ENCODE assay signal across 15 cellular contexts in the genomic region with DNA sequence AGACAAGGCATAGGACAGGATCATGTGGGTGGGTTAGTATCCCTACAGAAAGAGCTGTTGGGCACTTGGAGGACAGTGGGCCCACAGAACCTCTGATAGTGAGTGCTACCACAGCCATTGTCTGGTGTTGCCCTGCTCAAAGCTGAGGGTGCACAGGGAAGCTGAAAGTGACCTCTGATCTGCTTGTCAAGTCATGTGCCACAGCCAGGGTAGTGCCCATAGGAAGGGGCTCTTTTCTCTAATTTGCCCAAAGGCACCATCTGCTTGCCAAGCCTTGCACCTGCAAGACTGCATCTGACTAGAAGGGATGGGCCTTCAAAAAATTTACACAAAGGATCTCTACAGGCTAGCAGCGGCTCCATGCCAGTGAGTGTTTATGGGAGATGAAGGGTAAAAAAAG.
A peak's percentile ranks its signal among the peaks of the same experiment; 100 is the strongest.
DNase-seq lines count a peak whose midpoint lies in the region; ATAC-seq, FAIRE-seq and TF ChIP-seq lines count a peak whose summit lies in the region.
"Had no signal": no experiment of that assay in that cellular context is flagged by ENCODE, and none has a peak within 500 bp of the region (broad histone marks: within the 10 kb centered on the region; RNA-seq: fewer than 3 reads in every experiment).

No MANE protein-coding gene starts in this region.

- dilution Hi-C loops in IMR-90 (cut with HindIII; ENCODE audit: low sequenced_read_pairs, unreplicated experiment), result no loop called here

- H3K79me2 ChIP-seq in HepG2 (ENCODE audit: insufficient read depth, low read length), result no peaks in the 10 kb centered on the region

- intact Hi-C loops in IMR-90 (cut with micrococcal nuclease) (loop anchor here (5.0 kb wide), 1 partner anchor 359 kb away; no protein-coding TSS in a partner anchor), HepG2 (cut with micrococcal nuclease; ENCODE audit: unreplicated experiment) (loop anchor here (5.0 kb wide), 1 partner anchor 89 kb away; the partner anchor contains the start of gene GSK3B), Right ventricle myocardium superior (cut with DNase I) (loop anchor here (5.0 kb wide), 1 partner anchor 289 kb away; no protein-coding TSS in a partner anchor)

- no peak overlapping the region for H3K14ac ChIP-seq in IMR-90 (replicated peaks; ENCODE audit: low read depth, low read length)

- 0 out of 2 replicates have a peak, but pooled peaks have one; percentile 1 for TF ChIP-seq CTCF in IMR-90 (conservative IDR thresholded peaks at IDR 0.05; ENCODE audit: low read depth, low read length)
- TF ChIP-seq CTCF in RWPE2 (IDR thresholded peaks at IDR 0.05; ENCODE audit: poor library complexity, severe bottlenecking), result no peak
- TF ChIP-seq CTCF in HepG2 (CRISPR knock-in tag; IDR thresholded peaks at IDR 0.05), result peak; percentile 33; the same call in 1 of the 2 replicates

- no peak overlapping the region for H4K8ac ChIP-seq in IMR-90 (ENCODE audit: low read depth in 2 of 2, low read length in 2 of 2)

- H3K4me3 ChIP-seq in IMR-90 (ENCODE audit: insufficient read depth, low read depth, low read length) (no peak overlapping the region), RWPE2 (ENCODE audit: severe bottlenecking) (no peak overlapping the region), HepG2 (replicated peaks in 1 of 3; ENCODE audit: insufficient read depth in 1 of 3, low read depth in 2 of 3, low read length in 3 of 3) (no peak overlapping the region), SJCRH30 (no peak overlapping the region)

- no peak overlapping the region for H3K23ac ChIP-seq in IMR-90 (ENCODE audit: low read depth, low read length)

- no peak overlapping the region for H2AK9ac ChIP-seq in IMR-90 (replicated peaks; ENCODE audit: low read depth, low read length, poor library complexity)

- H3K27ac ChIP-seq in IMR-90 (ENCODE audit: insufficient read depth, low read length) (no peak overlapping the region), RWPE2 (ENCODE audit: poor library complexity, severe bottlenecking) (peak overlapping the region; percentile 95), HepG2 (ENCODE audit: extremely low read length, insufficient read depth, low read length) (no peak overlapping the region), SJCRH30 (no peak overlapping the region)
- H3K27ac ChIP-seq: brain microvascular endothelial cell had no signal

- in situ Hi-C loops in IMR-90 (cut with MboI; ENCODE audit: low sequenced_read_pairs) (loop anchor here (5.0 to 10.0 kb wide), 2 partner anchors 284 to 367 kb away; no protein-coding TSS in a partner anchor), HepG2 (cut with HindIII; ENCODE audit: extremely low pct_ligation_motif_present, low pct_unique_long_range_greater_than_20kb) (no loop called here)

- H3K18ac ChIP-seq in IMR-90 (ENCODE audit: low read depth, low read length), result no peak overlapping the region

- POLR2A ChIA-PET in IMR-90 (lab: Charles Lee; ENCODE audit: unreplicated experiment) (no interaction called here), HepG2 (lab: Yijun Ruan, JAX) (no interaction called here)

- TF ChIP-seq EP300 in HepG2 (IDR thresholded peaks at IDR 0.05; ENCODE audit: low read depth in 2 of 2, low read length in 2 of 2) (no peak), HepG2 (CRISPR knock-in tag; IDR thresholded peaks at IDR 0.05; ENCODE audit: borderline replicate concordance) (no peak)

- H4K20me1 ChIP-seq in IMR-90 (ENCODE audit: insufficient read depth, low read length) (no peaks in the 10 kb centered on the region), HepG2 (ENCODE audit: insufficient read depth, low read length) (no peaks in the 10 kb centered on the region)

- ATAC-seq in IMR-90 (ENCODE audit: low read depth) (no peak), RWPE2 (ENCODE audit: low read depth) (no peak), HepG2 (peak; percentile 53), GM19397 (IDR thresholded peaks at IDR 0.05; ENCODE audit: unreplicated experiment) (no peak), Right ventricle myocardium superior (ENCODE audit: poor library complexity) (no peak)
- ATAC-seq: CD8-positive, alpha-beta T cell; T-helper 17 cell had no signal

- peak overlapping the region; percentile 32; the same call in 1 of the 2 replicates for H4K91ac ChIP-seq in IMR-90 (ENCODE audit: insufficient read depth, low read depth, low read length)

- H2BK5ac ChIP-seq in IMR-90 (ENCODE audit: low read depth, low read length, poor library complexity, severe bottlenecking), result no peak overlapping the region

- no peak overlapping the region for H3K9ac ChIP-seq in IMR-90 (ENCODE audit: low read depth, low read length)
- H3K9ac ChIP-seq in HepG2 (ENCODE audit: insufficient read depth, low read depth, low read length), result no peak overlapping the region

- H2BK15ac ChIP-seq in IMR-90 (ENCODE audit: low read depth, low read length), result peak overlapping the region; percentile 4; the same call in 1 of the 3 replicates

- H3K4ac ChIP-seq in IMR-90 (ENCODE audit: low read depth, low read length), result peak overlapping the region; percentile 23; the same call in 1 of the 2 replicates

- no peak for TF ChIP-seq POLR2A in IMR-90 (IDR thresholded peaks at IDR 0.05; ENCODE audit: low read depth, low read length)
- TF ChIP-seq POLR2A in HepG2 (IDR thresholded peaks at IDR 0.05; ENCODE audit: insufficient read depth in 1 of 2, low read depth in 2 of 2, low read length in 2 of 2), result no peak

- H3K9me3 ChIP-seq in IMR-90 (ENCODE audit: control insufficient read depth, insufficient read depth, low read length) (no peaks in the 10 kb centered on the region), RWPE2 (ENCODE audit: severe bottlenecking) (no peaks in the 10 kb centered on the region), HepG2 (ENCODE audit: low read length) (no peaks in the 10 kb centered on the region), SJCRH30 (replicated peaks) (no peaks in the 10 kb centered on the region)

- FAIRE-seq in HepG2 (lab: Jason Lieb, UNC), result no peak
- FAIRE-seq: GM19239 had no signal

- no peak overlapping the region for H4K5ac ChIP-seq in IMR-90 (ENCODE audit: low read depth, low read length)

- CTCF ChIA-PET in IMR-90 (lab: Yijun Ruan, JAX), result no interaction called here
- CTCF ChIA-PET in HepG2 (lab: Yijun Ruan, JAX; ENCODE audit: low intra/inter-chr PET ratio, low total read pairs), result no interaction called here

- peak; percentile 34 for DNase-seq in DMS153 (lab: John Stamatoyannopoulos, UW)
- DNase-seq in DMS153 treated with DMSO at 0.1 percent for 48 hours (lab: John Stamatoyannopoulos, UW; ENCODE audit: unreplicated experiment), result no peak
- no peak for DNase-seq in IMR-90
- DNase-seq in RWPE2 (ENCODE audit: low spot score), result no peak
- DNase-seq in HepG2 (ENCODE audit: low spot score), result no peak
- no peak for DNase-seq in SJCRH30
- no peak for DNase-seq in Right ventricle myocardium superior
- DNase-seq: 8988T; activated CD4-positive, CD25-positive, alpha-beta regulatory T cell; brain microvascular endothelial cell; stimulated activated CD4-positive, alpha-beta T cell treated with anti-CD3 and anti-CD28 coated beads, Interleukin-15, amount 100 ng/mL, for 24 hours; T-helper 17 cell had no signal

- H2AFZ ChIP-seq in IMR-90 (replicated peaks; ENCODE audit: low read length, poor library complexity) (no peak overlapping the region), HepG2 (ENCODE audit: low read length) (no peak overlapping the region)

- TF ChIP-seq RAD21 in IMR-90 (IDR thresholded peaks at IDR 0.05; ENCODE audit: low read length), result no peak
- no peak for TF ChIP-seq RAD21 in HepG2 (CRISPR knock-in tag; IDR thresholded peaks at IDR 0.05)

- no peak overlapping the region for H2BK20ac ChIP-seq in IMR-90 (ENCODE audit: low read depth, low read length)

- H3K27me3 ChIP-seq in IMR-90 (ENCODE audit: control insufficient read depth, insufficient read depth, low read length) (no peaks in the 10 kb centered on the region), RWPE2 (ENCODE audit: insufficient read depth, poor library complexity, severe bottlenecking) (no peaks in the 10 kb centered on the region), HepG2 (ENCODE audit: control insufficient read depth in 1 of 2, insufficient read depth in 2 of 2, low read length in 2 of 2) (no peaks in the 10 kb centered on the region), SJCRH30 (no peaks in the 10 kb centered on the region)
- H3K27me3 ChIP-seq: brain microvascular endothelial cell had no signal

- H2BK120ac ChIP-seq in IMR-90 (ENCODE audit: low read depth, low read length), result no peak overlapping the region

- peaks cover 0 to 8% of the 10 kb centered on the region in 2 experiments; a peak in 2 of 4 replicates for H3K79me1 ChIP-seq in IMR-90 (ENCODE audit: low read depth in 1 of 2, low read length in 2 of 2)

- H3K56ac ChIP-seq in IMR-90 (ENCODE audit: extremely low read depth, insufficient read depth, low read length), result no peak overlapping the region

- H3K36me3 ChIP-seq in IMR-90 (ENCODE audit: control insufficient read depth, insufficient read depth, low read length) (no peaks in the 10 kb centered on the region), RWPE2 (ENCODE audit: low read depth) (no peaks in the 10 kb centered on the region), HepG2 (replicated peaks in 1 of 2; ENCODE audit: control insufficient read depth in 1 of 2, insufficient read depth in 2 of 2, low read length in 2 of 2) (no peaks in the 10 kb centered on the region), SJCRH30 (no peaks in the 10 kb centered on the region)
- H3K36me3 ChIP-seq: brain microvascular endothelial cell had no signal

- peak overlapping the region; percentile 17 for H2AK5ac ChIP-seq in IMR-90 (ENCODE audit: low read depth, low read length)

- no TSS peak for BruUV-seq in IMR-90 (replicated peaks; lab: Mats Ljungman, UMichigan)
- no TSS peak for BruUV-seq in HepG2 (replicated peaks; lab: Mats Ljungman, UMichigan)

- no CpG with 5 or more reads among the region's 1 CpG for WGBS in IMR-90 (ENCODE audit: extremely low coverage in 2 of 2, insufficient read length in 1 of 2), 2 experiments
- WGBS in HepG2 (ENCODE audit: low lambda C conversion rate), result 92% methylated on average over 1 of the region's 1 CpG

- H3K4me1 ChIP-seq in IMR-90 (ENCODE audit: control insufficient read depth, insufficient read depth, low read length), result peaks cover 7% of the 10 kb centered on the region
- H3K4me1 ChIP-seq in RWPE2 (ENCODE audit: insufficient read depth, poor library complexity, severe bottlenecking), result peaks cover 48% of the 10 kb centered on the region
- H3K4me1 ChIP-seq in HepG2 (ENCODE audit: insufficient read depth, low read length), result peaks cover 38% of the 10 kb centered on the region
- peaks cover 10% of the 10 kb centered on the region for H3K4me1 ChIP-seq in SJCRH30

- H3K4me2 ChIP-seq in IMR-90 (ENCODE audit: low read depth, low read length) (no peak overlapping the region), HepG2 (ENCODE audit: low read depth, low read length) (peak overlapping the region; percentile 50; the same call in 1 of the 2 replicates)

- H3K9me1 ChIP-seq in IMR-90 (ENCODE audit: insufficient read depth, low read length), result peaks cover 6% of the 10 kb centered on the region

TF ChIP-seq in IMR-90, 13 proteins besides CTCF, POLR2A, EP300 and RAD21 (continues in another document):
- TF ChIP-seq NFE2L2 (IDR thresholded peaks at IDR 0.05; ENCODE audit: low read depth, low read length), result no peak

TF ChIP-seq in HepG2, 621 proteins besides CTCF, POLR2A, EP300 and RAD21 (continues in another document):
- peak; percentile 17; the same call in 1 of the 2 replicates for TF ChIP-seq HNF4A (CRISPR knock-in tag; IDR thresholded peaks at IDR 0.05)
